8 cellular contexts compared by ENCODE assay signal in the genomic region with DNA sequence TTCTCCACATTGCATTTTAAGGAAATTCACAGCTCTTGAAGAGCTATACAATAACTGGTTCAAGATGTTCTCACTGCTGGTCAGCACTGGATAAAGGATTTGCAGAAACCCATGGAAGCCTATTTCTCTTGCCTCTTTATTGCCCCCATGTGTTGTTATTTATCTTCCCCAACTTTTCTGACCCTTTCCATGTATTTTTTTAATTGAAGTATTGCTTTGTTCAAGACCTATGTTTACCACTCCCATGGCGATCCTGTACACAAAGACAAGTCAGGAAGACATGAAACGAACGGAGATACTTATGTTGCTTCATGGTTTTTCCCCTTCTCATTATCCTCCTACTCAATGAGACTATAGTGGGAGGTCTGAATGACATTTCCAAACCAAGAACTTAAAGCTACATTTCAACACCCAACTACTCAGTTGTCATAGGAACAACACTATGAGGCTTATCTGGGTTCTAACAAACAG.
A peak's percentile ranks its signal among the peaks of the same experiment; 100 is the strongest.
DNase-seq lines count a peak whose midpoint lies in the region; TF ChIP-seq lines count a peak whose summit lies in the region.

No MANE protein-coding gene starts in this region.

- H2BK15ac ChIP-seq in neuronal stem cell (ENCODE audit: low read length): no peak overlapping the region

- H3K4me1 ChIP-seq in effector memory CD4-positive, alpha-beta T cell (ENCODE audit: control insufficient read depth, insufficient read depth, low read length, poor library complexity, severe bottlenecking): peaks cover 6% of the 10 kb centered on the region
- H3K4me1 ChIP-seq in neuronal stem cell (ENCODE audit: control insufficient read depth in 2 of 2, insufficient read depth in 1 of 2, low read depth in 1 of 2, low read length in 2 of 2): peaks cover 3 to 5% of the 10 kb centered on the region in 2 donors

- H2BK12ac ChIP-seq in neuronal stem cell (ENCODE audit: low read length): no peak overlapping the region

- H3K36me3 ChIP-seq in effector memory CD4-positive, alpha-beta T cell (ENCODE audit: control insufficient read depth, insufficient read depth, low read length): no peaks in the 10 kb centered on the region
- no peaks in the 10 kb centered on the region for H3K36me3 ChIP-seq in neuronal stem cell (replicated peaks in 1 of 2; ENCODE audit: control insufficient read depth in 2 of 2, insufficient read depth in 2 of 2, low read length in 2 of 2)

- H3K27ac ChIP-seq in effector memory CD4-positive, alpha-beta T cell (ENCODE audit: insufficient read depth, low read length, poor library complexity, severe bottlenecking): peak overlapping the region; percentile 64
- H3K27ac ChIP-seq in neuronal stem cell (replicated peaks; ENCODE audit: low read length): no peak overlapping the region

- H3K79me1 ChIP-seq in neuronal stem cell (ENCODE audit: low read depth, low read length): no peaks in the 10 kb centered on the region

- H3K4me3 ChIP-seq in effector memory CD4-positive, alpha-beta T cell (ENCODE audit: insufficient read depth, low read depth, low read length, poor library complexity, severe bottlenecking): peak overlapping the region; percentile 44
- no peak overlapping the region for H3K4me3 ChIP-seq in neuronal stem cell (ENCODE audit: low read length in 2 of 2)

- H3K4ac ChIP-seq in neuronal stem cell (ENCODE audit: low read length): no peak overlapping the region

- H3K4me2 ChIP-seq in neuronal stem cell (ENCODE audit: insufficient read depth, low read length, poor library complexity, severe bottlenecking): no peak overlapping the region

- TF ChIP-seq CTCF in GM13977 (IDR thresholded peaks at IDR 0.05; ENCODE audit: extremely low read depth, insufficient read depth, missing control alignments): no peak

- H2BK120ac ChIP-seq in neuronal stem cell (ENCODE audit: low read depth, low read length): no peak overlapping the region

- no peak overlapping the region for H3K23ac ChIP-seq in neuronal stem cell (ENCODE audit: low read depth, low read length, poor library complexity)

- DNase-seq in GM13977 (ENCODE audit: low spot score) (peak; percentile 13), OCI-M1 (lab: John Stamatoyannopoulos, UW) (peak; percentile 53), renal cortical epithelial cell (ENCODE audit: low read depth) (peak; percentile 77), NCI-H510A treated with DMSO at 0.1 percent for 48 hours (lab: John Stamatoyannopoulos, UW) (no peak), amygdala (lab: John Stamatoyannopoulos, UW) (no peak), neuronal stem cell (ENCODE audit: low spot score) (no peak), NCI-H2107 (lab: John Stamatoyannopoulos, UW) (no peak)
- no peak for DNase-seq in effector memory CD4-positive, alpha-beta T cell

- H2AK5ac ChIP-seq in neuronal stem cell (ENCODE audit: low read depth, low read length): no peak overlapping the region

- no peak overlapping the region for H4K91ac ChIP-seq in neuronal stem cell (ENCODE audit: low read depth, low read length, poor library complexity)

- no peak overlapping the region for H2AFZ ChIP-seq in neuronal stem cell (ENCODE audit: low read length)

- no peaks in the 10 kb centered on the region for H3K9me3 ChIP-seq in effector memory CD4-positive, alpha-beta T cell (ENCODE audit: control insufficient read depth, low read length)
- no peaks in the 10 kb centered on the region for H3K9me3 ChIP-seq in neuronal stem cell (replicated peaks in 1 of 2; ENCODE audit: control insufficient read depth in 2 of 2, insufficient read depth in 1 of 2, low read depth in 1 of 2, low read length in 2 of 2)

- in situ Hi-C loops in GM13977 (cut with MboI; ENCODE audit: low pct_unique_long_range_greater_than_20kb, low sequenced_read_pairs, unreplicated experiment): no loop called here

- no peak overlapping the region for H3K9ac ChIP-seq in neuronal stem cell (ENCODE audit: low read depth, low read length, poor library complexity)

- H3K18ac ChIP-seq in neuronal stem cell (ENCODE audit: low read length): no peak overlapping the region

- H2BK5ac ChIP-seq in neuronal stem cell (ENCODE audit: low read length): no peak overlapping the region

- H4K8ac ChIP-seq in neuronal stem cell (ENCODE audit: low read depth, low read length): no peak overlapping the region

- no peak overlapping the region for H3K14ac ChIP-seq in neuronal stem cell (ENCODE audit: low read length)

- H3K27me3 ChIP-seq in effector memory CD4-positive, alpha-beta T cell (replicated peaks; ENCODE audit: control insufficient read depth, insufficient read depth, low read length, poor library complexity, severe bottlenecking): no peaks in the 10 kb centered on the region
- H3K27me3 ChIP-seq in neuronal stem cell (ENCODE audit: control insufficient read depth in 3 of 3, insufficient read depth in 3 of 3, low read depth in 1 of 3, low read length in 3 of 3): no peaks in the 10 kb centered on the region

- no CpG with 5 or more reads among the region's 3 CpGs for WGBS in neuronal stem cell (ENCODE audit: extremely low coverage in 2 of 2, insufficient read length in 2 of 2, insufficient replicate concordance in 1 of 2), 2 donors

Comparison
In these comparisons a context has a peak if more than half of its experiments do, and no peak if none do; other contexts are left out.
1. DNase-seq: peak in GM13977 (single experiment), OCI-M1 (single experiment) and renal cortical epithelial cell (single experiment); none in effector memory CD4-positive, alpha-beta T cell (0 of 3), NCI-H510A treated with DMSO at 0.1 percent for 48 hours (single experiment), amygdala (0 of 56), neuronal stem cell (single experiment) and NCI-H2107 (single experiment).